22 cellular contexts compared by ENCODE assay signal in the genomic region with DNA sequence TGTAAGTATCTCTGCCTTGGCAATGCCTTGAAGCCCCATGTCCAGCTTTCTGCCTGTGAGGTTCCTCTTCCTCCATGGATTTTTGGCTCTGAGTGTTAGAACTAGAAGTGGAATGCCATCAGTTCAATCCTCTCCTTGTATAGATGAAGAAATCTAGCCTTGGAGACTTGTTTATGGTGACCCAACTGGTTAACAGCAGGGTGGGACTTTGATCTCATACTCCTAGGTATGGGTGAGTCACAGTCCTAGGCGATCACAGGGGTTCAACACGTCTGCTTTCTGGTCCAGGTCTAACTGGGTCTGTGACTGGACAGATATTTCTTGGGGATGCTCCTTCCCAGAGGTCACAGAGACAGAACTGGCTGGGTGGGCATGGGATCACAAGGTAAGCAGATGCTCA. TPM values are rescaled to one million over a fixed set of nuclear protein-coding genes. Genes with fewer than 3 reads are reported as not detected.
A peak's percentile ranks its signal among the peaks of the same experiment; 100 is the strongest.
DNase-seq lines count a peak whose midpoint lies in the region; ATAC-seq and TF ChIP-seq lines count a peak whose summit lies in the region.
"Had no signal": no experiment of that assay in that cellular context is flagged by ENCODE, and none has a peak within 500 bp of the region (broad histone marks: within the 10 kb centered on the region; RNA-seq: fewer than 3 reads in every experiment).

No MANE protein-coding gene starts in this region.

- TF ChIP-seq CTCF in Caco-2 (IDR thresholded peaks at IDR 0.05; ENCODE audit: insufficient read depth in 1 of 2, low read depth in 1 of 2, low read length in 1 of 2, severe bottlenecking in 1 of 2, unreplicated experiment in 1 of 2) (no peak), RWPE1 (conservative IDR thresholded peaks at IDR 0.05; ENCODE audit: low read depth) (no peak)

- H3K9ac ChIP-seq in duodenal mucosa (ENCODE audit: low read depth in 1 of 2, low read length in 2 of 2) = no peak overlapping the region

- H3K27me3 ChIP-seq in Caco-2 (replicated peaks; ENCODE audit: control insufficient read depth, insufficient read depth, low read length) (no peaks in the 10 kb centered on the region), duodenal mucosa (ENCODE audit: control insufficient read depth in 1 of 2, insufficient read depth in 2 of 2, low read length in 2 of 2) (no peaks in the 10 kb centered on the region)
- H3K27me3 ChIP-seq: esophagus muscularis mucosa, left lung, right atrium auricular region, tibial nerve had no signal

- H3K36me3 ChIP-seq in Caco-2 (ENCODE audit: control insufficient read depth, insufficient read depth, low read length) = peaks cover 1% of the 10 kb centered on the region; the same call in 1 of the 2 replicates
- peaks cover 25 to 41% of the 10 kb centered on the region in 2 donors for H3K36me3 ChIP-seq in duodenal mucosa (ENCODE audit: control insufficient read depth in 1 of 2, insufficient read depth in 2 of 2, low read length in 2 of 2)

- POLR2A ChIA-PET in Caco-2 (lab: Charles Lee) (no interaction called here), RWPE1 (lab: Yijun Ruan, JAX; ENCODE audit: low non-redundant PET) (no interaction called here)

- DNase-seq in Caco-2 = no peak
- no peak for DNase-seq in RWPE1 (ENCODE audit: low spot score)
- DNase-seq in mucosa of gallbladder (ENCODE audit: low spot score) = peak; percentile 34
- DNase-seq in NCI-H1930 (lab: John Stamatoyannopoulos, UW) = no peak
- DNase-seq in iPS-NIHi11 (ENCODE audit: low spot score) = no peak
- DNase-seq in UCSD-AML1 (lab: John Stamatoyannopoulos, UW; ENCODE audit: unreplicated experiment) = no peak
- DNase-seq: activated CD4-positive, alpha-beta memory T cell treated with anti-CD3 and anti-CD28 coated beads, Interleukin-2, amount 10 ng/mL, durations not matched to agents 7 days and 5 days; activated naive CD8-positive, alpha-beta T cell treated with anti-CD3 and anti-CD28 coated beads for 36 hours; activated T-cell treated with anti-CD3 and anti-CD28 coated beads, Interleukin-2, amount 50 U/mL, for 24 hours; EL; left lung; NCI-H2171 treated with DMSO at 0.1 percent for 48 hours; SHP77; stimulated activated naive CD4-positive, alpha-beta T cell had no signal

- ATAC-seq in HG03460 (IDR thresholded peaks at IDR 0.05; ENCODE audit: unreplicated experiment) = no peak
- ATAC-seq: GM23338, left lung had no signal

- H3K27ac ChIP-seq in RWPE1 (peak overlapping the region; percentile 8; the same call in 1 of the 2 replicates), duodenal mucosa (ENCODE audit: low read depth, low read length) (peak overlapping the region; percentile 8)
- H3K27ac ChIP-seq: esophagus muscularis mucosa, left lung, right atrium auricular region, tibial nerve had no signal

- H3K27ac Mint-ChIP-seq in Caco-2 (ENCODE audit: unreplicated experiment) = peak overlapping the region; percentile 58
- H3K27ac Mint-ChIP-seq: activated CD4-positive, alpha-beta memory T cell treated with anti-CD3 and anti-CD28 coated beads, Interleukin-2, amount 10 ng/mL, durations not matched to agents 7 days and 5 days; activated naive CD8-positive, alpha-beta T cell treated with anti-CD3 and anti-CD28 coated beads for 36 hours; GM23338 had no signal

- H3K9me3 ChIP-seq in Caco-2 = no peaks in the 10 kb centered on the region
- no peaks in the 10 kb centered on the region for H3K9me3 ChIP-seq in duodenal mucosa (ENCODE audit: control insufficient read depth in 1 of 2, low read length in 2 of 2)
- H3K9me3 ChIP-seq: esophagus muscularis mucosa, left lung, right atrium auricular region, tibial nerve had no signal

- no peaks in the 10 kb centered on the region for H3K27me3 Mint-ChIP-seq in Caco-2 (ENCODE audit: insufficient read depth, unreplicated experiment)
- H3K27me3 Mint-ChIP-seq: activated CD4-positive, alpha-beta memory T cell treated with anti-CD3 and anti-CD28 coated beads, Interleukin-2, amount 10 ng/mL, durations not matched to agents 7 days and 5 days; activated naive CD8-positive, alpha-beta T cell treated with anti-CD3 and anti-CD28 coated beads for 36 hours; activated T-cell treated with anti-CD3 and anti-CD28 coated beads, Interleukin-2, amount 50 U/mL, for 24 hours had no signal

- H3K36me3 Mint-ChIP-seq in Caco-2 (ENCODE audit: insufficient read depth, unreplicated experiment) = peaks cover 18% of the 10 kb centered on the region

- H3K4me3 Mint-ChIP-seq in Caco-2 (ENCODE audit: unreplicated experiment) = no peak overlapping the region
- H3K4me3 Mint-ChIP-seq: activated CD4-positive, alpha-beta memory T cell treated with anti-CD3 and anti-CD28 coated beads, Interleukin-2, amount 10 ng/mL, durations not matched to agents 7 days and 5 days; activated naive CD8-positive, alpha-beta T cell treated with anti-CD3 and anti-CD28 coated beads for 36 hours; activated T-cell treated with anti-CD3 and anti-CD28 coated beads, Interleukin-2, amount 50 U/mL, for 24 hours; GM23338 had no signal

- H3K4me1 Mint-ChIP-seq in Caco-2 (ENCODE audit: low read depth, unreplicated experiment) = peaks cover 16% of the 10 kb centered on the region

- CTCF ChIA-PET in Caco-2 (lab: Charles Lee) = no interaction called here
- CTCF ChIA-PET in RWPE1 (lab: Yijun Ruan, JAX) = interaction anchor here (0.6 kb wide), 1 partner anchor 52 kb away, joined by 3 read pairs; no protein-coding TSS in a partner anchor

- H3K4me1 ChIP-seq in Caco-2 (peaks cover 52% of the 10 kb centered on the region), duodenal mucosa (ENCODE audit: control insufficient read depth in 1 of 2, insufficient read depth in 2 of 2, low read length in 2 of 2) (peaks cover 39 to 53% of the 10 kb centered on the region in 2 donors)

- intact Hi-C loops in Caco-2 (cut with micrococcal nuclease; ENCODE audit: unreplicated experiment) = no loop called here

- BruUV-seq in Caco-2 (replicated peaks; lab: Mats Ljungman, UMichigan) = no TSS peak

- H3K4me3 ChIP-seq in Caco-2 (ENCODE audit: low read depth, low read length) (no peak overlapping the region), duodenal mucosa (ENCODE audit: low read depth in 1 of 2, low read length in 2 of 2) (no peak overlapping the region)
- H3K4me3 ChIP-seq: esophagus muscularis mucosa, GM23338, left lung, right atrium auricular region, tibial nerve had no signal

- H3K9me3 Mint-ChIP-seq in Caco-2 (ENCODE audit: unreplicated experiment) = no peaks in the 10 kb centered on the region
- H3K9me3 Mint-ChIP-seq: activated CD4-positive, alpha-beta memory T cell treated with anti-CD3 and anti-CD28 coated beads, Interleukin-2, amount 10 ng/mL, durations not matched to agents 7 days and 5 days; activated naive CD8-positive, alpha-beta T cell treated with anti-CD3 and anti-CD28 coated beads for 36 hours; activated T-cell treated with anti-CD3 and anti-CD28 coated beads, Interleukin-2, amount 50 U/mL, for 24 hours; GM23338 had no signal

RNA-seq across cellular contexts. Expression of a gene that starts 9.2 kb away (rescaled TPM):
- total RNA-seq in Caco-2 (2022) (20.6 and 23.0 TPM in 2 replicates), mucosa of gallbladder (20.0 TPM)

RNA-seq across cellular contexts. Expression of a gene that starts 19.6 kb away (rescaled TPM):
- total RNA-seq in Caco-2 (2022) (9.4 and 11.0 TPM in 2 replicates), mucosa of gallbladder (35.4 TPM)

RNA-seq across cellular contexts. Expression of a gene that starts 29.2 kb away (rescaled TPM):
- total RNA-seq in Caco-2 (2022) = 12.8 and 14.2 TPM in 2 replicates
- 31.2 TPM for total RNA-seq in mucosa of gallbladder

RNA-seq across cellular contexts. Expression of a gene that starts 55.4 kb away (rescaled TPM):
- total RNA-seq in Caco-2 (2022) = not detected in 2 replicates
- total RNA-seq in mucosa of gallbladder = not detected
- total RNA-seq: activated naive CD8-positive, alpha-beta T cell treated with anti-CD3 and anti-CD28 coated beads for 36 hours; esophagus muscularis mucosa; GM23338; LHCN-M2; mononuclear cell; right atrium auricular region; tibial nerve had no signal

RNA-seq across cellular contexts. Expression of a gene that starts 59.6 kb away (rescaled TPM):
- total RNA-seq in Caco-2 (2022) = 4.8 and 4.9 TPM in 2 replicates
- 6.5 TPM for total RNA-seq in mucosa of gallbladder
